1 cellular context compared by ENCODE assay signal in the genomic region with DNA sequence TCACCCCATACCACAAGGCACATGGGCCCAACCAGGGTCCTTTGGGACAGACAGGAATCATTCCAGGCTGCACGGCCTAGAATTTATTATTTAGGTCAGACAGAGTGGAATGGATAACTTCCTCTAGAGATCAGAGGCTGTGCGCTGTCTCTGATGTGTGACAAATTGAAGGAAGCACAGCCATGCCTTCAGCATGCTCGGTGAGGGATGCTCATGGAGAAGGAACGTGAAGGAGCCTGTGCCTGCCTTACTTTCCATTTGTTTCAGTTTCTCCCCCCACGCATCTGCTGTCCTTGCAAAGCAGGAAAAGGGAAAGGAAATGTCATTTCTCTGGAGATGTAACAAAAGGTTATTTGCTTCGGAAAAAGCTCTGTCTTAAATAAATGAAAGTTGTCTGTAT.
TF ChIP-seq lines count a peak whose summit lies in the region.

No MANE protein-coding gene starts in this region.

TF ChIP-seq in IMR-90, 13 proteins besides CTCF, POLR2A, EP300 and RAD21:
- TF ChIP-seq MAFK (IDR thresholded peaks at IDR 0.05; ENCODE audit: low read depth, low read length): no peak
- TF ChIP-seq RFX5 (IDR thresholded peaks at IDR 0.05; ENCODE audit: low read depth, low read length): no peak
- no peak for TF ChIP-seq SMC3 (IDR thresholded peaks at IDR 0.05; ENCODE audit: low read depth, low read length)
- TF ChIP-seq, protein P1, sequence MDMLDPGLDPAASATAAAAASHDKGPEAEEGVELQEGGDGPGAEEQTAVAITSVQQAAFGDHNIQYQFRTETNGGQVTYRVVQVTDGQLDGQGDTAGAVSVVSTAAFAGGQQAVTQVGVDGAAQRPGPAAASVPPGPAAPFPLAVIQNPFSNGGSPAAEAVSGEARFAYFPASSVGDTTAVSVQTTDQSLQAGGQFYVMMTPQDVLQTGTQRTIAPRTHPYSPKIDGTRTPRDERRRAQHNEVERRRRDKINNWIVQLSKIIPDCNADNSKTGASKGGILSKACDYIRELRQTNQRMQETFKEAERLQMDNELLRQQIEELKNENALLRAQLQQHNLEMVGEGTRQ (IDR thresholded peaks at IDR 0.05; ENCODE audit: low read depth, low read length): no peak
- TF ChIP-seq MAZ (IDR thresholded peaks at IDR 0.05; ENCODE audit: borderline replicate concordance, low read depth, low read length): no peak
- TF ChIP-seq CHD1 (IDR thresholded peaks at IDR 0.05; ENCODE audit: low read depth, low read length): no peak
